In the genomic region with DNA sequence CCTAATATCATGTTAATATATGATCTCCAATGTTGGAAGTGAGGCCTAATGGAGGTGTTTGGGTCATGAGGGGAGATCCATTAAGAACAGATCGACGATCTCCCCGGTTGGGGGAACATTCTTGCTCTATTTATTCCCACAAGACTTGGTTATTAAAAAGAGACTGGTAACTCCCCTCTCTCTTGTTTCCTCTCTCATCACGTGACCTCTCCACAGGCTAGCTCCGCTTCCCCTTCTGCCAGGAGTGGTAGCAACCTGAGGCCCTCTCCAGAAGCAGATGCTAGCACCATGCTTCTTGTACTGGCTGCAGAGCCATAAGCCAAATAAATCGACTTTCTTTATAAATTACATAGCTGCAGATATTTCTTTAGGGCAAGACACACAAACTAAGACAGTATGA, we compare ENCODE assay signal across 1 cellular context.
TF ChIP-seq lines count a peak whose summit lies in the region.

No MANE protein-coding gene starts in this region.

TF ChIP-seq in GM23338, 12 proteins besides CTCF, POLR2A, EP300 and RAD21 (continued from another document):
- TF ChIP-seq, protein P1, sequence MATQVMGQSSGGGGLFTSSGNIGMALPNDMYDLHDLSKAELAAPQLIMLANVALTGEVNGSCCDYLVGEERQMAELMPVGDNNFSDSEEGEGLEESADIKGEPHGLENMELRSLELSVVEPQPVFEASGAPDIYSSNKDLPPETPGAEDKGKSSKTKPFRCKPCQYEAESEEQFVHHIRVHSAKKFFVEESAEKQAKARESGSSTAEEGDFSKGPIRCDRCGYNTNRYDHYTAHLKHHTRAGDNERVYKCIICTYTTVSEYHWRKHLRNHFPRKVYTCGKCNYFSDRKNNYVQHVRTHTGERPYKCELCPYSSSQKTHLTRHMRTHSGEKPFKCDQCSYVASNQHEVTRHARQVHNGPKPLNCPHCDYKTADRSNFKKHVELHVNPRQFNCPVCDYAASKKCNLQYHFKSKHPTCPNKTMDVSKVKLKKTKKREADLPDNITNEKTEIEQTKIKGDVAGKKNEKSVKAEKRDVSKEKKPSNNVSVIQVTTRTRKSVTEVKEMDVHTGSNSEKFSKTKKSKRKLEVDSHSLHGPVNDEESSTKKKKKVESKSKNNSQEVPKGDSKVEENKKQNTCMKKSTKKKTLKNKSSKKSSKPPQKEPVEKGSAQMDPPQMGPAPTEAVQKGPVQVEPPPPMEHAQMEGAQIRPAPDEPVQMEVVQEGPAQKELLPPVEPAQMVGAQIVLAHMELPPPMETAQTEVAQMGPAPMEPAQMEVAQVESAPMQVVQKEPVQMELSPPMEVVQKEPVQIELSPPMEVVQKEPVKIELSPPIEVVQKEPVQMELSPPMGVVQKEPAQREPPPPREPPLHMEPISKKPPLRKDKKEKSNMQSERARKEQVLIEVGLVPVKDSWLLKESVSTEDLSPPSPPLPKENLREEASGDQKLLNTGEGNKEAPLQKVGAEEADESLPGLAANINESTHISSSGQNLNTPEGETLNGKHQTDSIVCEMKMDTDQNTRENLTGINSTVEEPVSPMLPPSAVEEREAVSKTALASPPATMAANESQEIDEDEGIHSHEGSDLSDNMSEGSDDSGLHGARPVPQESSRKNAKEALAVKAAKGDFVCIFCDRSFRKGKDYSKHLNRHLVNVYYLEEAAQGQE (IDR thresholded peaks at IDR 0.05; ENCODE audit: unreplicated experiment): no peak
